10 cellular contexts compared by ENCODE assay signal in genomic region chr9:696332-697090, GRCh38.
DNase-seq lines count a peak whose midpoint lies in the region; ATAC-seq and TF ChIP-seq lines count a peak whose summit lies in the region.
"Had no signal": no experiment of that assay in that cellular context is flagged by ENCODE, and none has a peak within 500 bp of the region (broad histone marks: within the 10 kb centered on the region; RNA-seq: fewer than 3 reads in every experiment).

No MANE protein-coding gene starts in this region.

- no peak for TF ChIP-seq CTCF in transverse colon (IDR thresholded peaks at IDR 0.05)
- no peak for TF ChIP-seq CTCF in natural killer cell (IDR thresholded peaks at IDR 0.05)

- DNase-seq in NCI-H226 (peak; percentile 73), dedifferentiated amniotic fluid mesenchymal stem cell (ENCODE audit: extremely low spot score) (peak; percentile 50), lung microvascular endothelial cell (ENCODE audit: low read depth in 2 of 2) (peak; percentile 70 to 81), transverse colon (no peak), iPS-NIHi7 (ENCODE audit: extremely low spot score) (no peak), natural killer cell (no peak)
- no peak for DNase-seq in activated T-cell treated with anti-CD3 and anti-CD28 coated beads, Interleukin-2, amount 50 U/mL, for 72 hours
- DNase-seq: NCI-H2081, right lobe of liver had no signal

- intact Hi-C loops in transverse colon (cut with DNase I; ENCODE audit: low total_unique reads) (loop anchor here (10.0 kb wide), 1 partner anchor 72 kb away; no protein-coding TSS in a partner anchor), natural killer cell (cut with micrococcal nuclease) (no loop called here)

- H3K36me3 ChIP-seq in transverse colon = no peaks in the 10 kb centered on the region

- no peak for ATAC-seq in activated T-cell treated with anti-CD3 and anti-CD28 coated beads, Interleukin-2, amount 50 U/mL, for 72 hours (replicated peaks in 1 of 2)
- ATAC-seq in natural killer cell (no peak), GM19035 (IDR thresholded peaks at IDR 0.05; ENCODE audit: unreplicated experiment) (no peak)

- no peaks in the 10 kb centered on the region for H3K9me3 Mint-ChIP-seq in activated T-cell treated with anti-CD3 and anti-CD28 coated beads, Interleukin-2, amount 50 U/mL, for 72 hours
- no peaks in the 10 kb centered on the region for H3K9me3 Mint-ChIP-seq in natural killer cell

- H3K27me3 Mint-ChIP-seq in activated T-cell treated with anti-CD3 and anti-CD28 coated beads, Interleukin-2, amount 50 U/mL, for 72 hours (ENCODE audit: low read depth) = no peaks in the 10 kb centered on the region
- peaks cover 11 to 16% of the 10 kb centered on the region in 2 donors for H3K27me3 Mint-ChIP-seq in natural killer cell (ENCODE audit: low read depth in 2 of 2)

- no peak for TF ChIP-seq POLR2A in transverse colon (IDR thresholded peaks at IDR 0.05)

- H3K9me3 ChIP-seq in transverse colon = no peaks in the 10 kb centered on the region
- H3K9me3 ChIP-seq: right lobe of liver had no signal

- no peaks in the 10 kb centered on the region for H3K27me3 ChIP-seq in transverse colon
- H3K27me3 ChIP-seq: right lobe of liver had no signal

- H3K27ac ChIP-seq in transverse colon = peak overlapping the region; percentile 82 to 90 (median 86)

- H3K36me3 Mint-ChIP-seq in activated T-cell treated with anti-CD3 and anti-CD28 coated beads, Interleukin-2, amount 50 U/mL, for 72 hours (ENCODE audit: insufficient read depth in 2 of 2) = no peaks in the 10 kb centered on the region
- no peaks in the 10 kb centered on the region for H3K36me3 Mint-ChIP-seq in natural killer cell

- H3K4me1 ChIP-seq in transverse colon = peaks cover 23 to 53% (median 24%) of the 10 kb centered on the region in 4 donors

- no peak overlapping the region for H3K4me3 ChIP-seq in transverse colon
- H3K4me3 ChIP-seq: right lobe of liver had no signal

- WGBS in transverse colon (ENCODE audit: low coverage in 1 of 2), 2 donors = 51 to 64% methylated on average over 8 of the region's 8 CpGs

- peaks cover 12% of the 10 kb centered on the region for H3K4me1 Mint-ChIP-seq in activated T-cell treated with anti-CD3 and anti-CD28 coated beads, Interleukin-2, amount 50 U/mL, for 72 hours (ENCODE audit: low read depth)
- H3K4me1 Mint-ChIP-seq in natural killer cell = peaks cover 5 to 7% of the 10 kb centered on the region in 2 donors

- no peak overlapping the region for H3K4me3 Mint-ChIP-seq in activated T-cell treated with anti-CD3 and anti-CD28 coated beads, Interleukin-2, amount 50 U/mL, for 72 hours
- H3K4me3 Mint-ChIP-seq in natural killer cell = no peak overlapping the region

- in situ Hi-C loops in transverse colon (cut with MboI; ENCODE audit: low pct_ligation_motif_present in 1 of 4, low pct_unique_long_range_greater_than_20kb in 1 of 4, low sequenced_read_pairs in 3 of 4) = no loop called here

- H3K27ac Mint-ChIP-seq in activated T-cell treated with anti-CD3 and anti-CD28 coated beads, Interleukin-2, amount 50 U/mL, for 72 hours = no peak overlapping the region
- no peak overlapping the region for H3K27ac Mint-ChIP-seq in natural killer cell

- no peak for TF ChIP-seq EP300 in transverse colon (IDR thresholded peaks at IDR 0.05; ENCODE audit: low read depth)

Comparison
In these comparisons a context has a peak if more than half of its experiments do, and no peak if none do; other contexts are left out.
1. DNase-seq: peak in NCI-H226 (single experiment), dedifferentiated amniotic fluid mesenchymal stem cell (single experiment) and lung microvascular endothelial cell (2 of 2); none in transverse colon (single experiment), iPS-NIHi7 (single experiment), activated T-cell treated with anti-CD3 and anti-CD28 coated beads, Interleukin-2, amount 50 U/mL, for 72 hours (0 of 2) and natural killer cell (single experiment).